In genomic region chr1:53262000-53262399, GRCh38 we compare ENCODE assay signal across 27 cellular contexts. TPM values are rescaled to one million over a fixed set of nuclear protein-coding genes. Genes with fewer than 3 reads are reported as not detected.
DNase-seq lines count a peak whose midpoint lies in the region; ATAC-seq, FAIRE-seq and TF ChIP-seq lines count a peak whose summit lies in the region.
"Had no signal": no experiment of that assay in that cellular context is flagged by ENCODE, and none has a peak within 500 bp of the region (broad histone marks: within the 10 kb centered on the region; RNA-seq: fewer than 3 reads in every experiment).

No MANE protein-coding gene starts in this region.

- no peak overlapping the region for H3K4me3 ChIP-seq in HepG2 (replicated peaks in 1 of 3; ENCODE audit: insufficient read depth in 1 of 3, low read depth in 2 of 3, low read length in 3 of 3)
- no peak overlapping the region for H3K4me3 ChIP-seq in right lobe of liver
- H3K4me3 ChIP-seq in MM.1S (ENCODE audit: low read length) = no peak overlapping the region
- no peak overlapping the region for H3K4me3 ChIP-seq in K562
- no peak overlapping the region for H3K4me3 ChIP-seq in spleen
- no peak overlapping the region for H3K4me3 ChIP-seq in esophagus squamous epithelium
- H3K4me3 ChIP-seq: BLaER1, GM12878 had no signal

- no peaks in the 10 kb centered on the region for H4K20me1 ChIP-seq in HepG2 (ENCODE audit: insufficient read depth, low read length)
- H4K20me1 ChIP-seq in MM.1S (ENCODE audit: insufficient read depth, low read length) = no peaks in the 10 kb centered on the region
- no peaks in the 10 kb centered on the region for H4K20me1 ChIP-seq in K562 (replicated peaks; ENCODE audit: control insufficient read depth, insufficient read depth, low read length)
- H4K20me1 ChIP-seq: BLaER1 had no signal

- H2AFZ ChIP-seq in HepG2 (ENCODE audit: low read length) (no peak overlapping the region), MM.1S (ENCODE audit: low read length) (no peak overlapping the region), K562 (ENCODE audit: low read depth, low read length) (no peak overlapping the region)

- H3K4me2 ChIP-seq in HepG2 (ENCODE audit: low read depth, low read length) (no peak overlapping the region), MM.1S (ENCODE audit: low read depth, low read length) (no peak overlapping the region), K562 (ENCODE audit: insufficient read depth, low read length) (no peak overlapping the region)
- H3K4me2 ChIP-seq: BLaER1 had no signal

- H3K27ac ChIP-seq in HepG2 (ENCODE audit: extremely low read length, insufficient read depth, low read length) (no peak overlapping the region), right lobe of liver (no peak overlapping the region), MM.1S (ENCODE audit: low read length) (peak overlapping the region; percentile 89; the same call in 1 of the 2 replicates), K562 (ENCODE audit: extremely low read depth, low read depth, low read length) (no peak overlapping the region), spleen (no peak overlapping the region), esophagus squamous epithelium (no peak overlapping the region)
- H3K27ac ChIP-seq: 22Rv1, BLaER1 had no signal

- no peaks in the 10 kb centered on the region for H3K9me2 ChIP-seq in MM.1S (replicated peaks; ENCODE audit: insufficient read depth, low read length)

- DNase-seq in HepG2 (ENCODE audit: low spot score) = no peak
- no peak for DNase-seq in right lobe of liver
- DNase-seq in MM.1S = no peak
- no peak for DNase-seq in K562 (ENCODE audit: extremely low read depth in 1 of 4, low spot score in 3 of 4)
- DNase-seq in spleen = peak; percentile 37
- no peak for DNase-seq in esophagus squamous epithelium (lab: John Stamatoyannopoulos, UW)
- DNase-seq in kidney glomerular epithelial cell (lab: John Stamatoyannopoulos, UW) = no peak
- DNase-seq: ACHN; BE2C; C1 segment of cervical spinal cord; CD4-positive, alpha-beta memory T cell; CD4-positive, CD25-positive, alpha-beta regulatory T cell; CD8-positive, alpha-beta memory T cell; COR-L47; DMS 273 treated with DMSO at 0.1 percent for 48 hours; DMS153; DMS53; DMS79; DND-41; EL; GDM1 had no signal

- peaks cover 24 to 74% of the 10 kb centered on the region in 2 experiments for H3K36me3 ChIP-seq in HepG2 (replicated peaks in 1 of 2; ENCODE audit: control insufficient read depth in 1 of 2, insufficient read depth in 2 of 2, low read length in 2 of 2)
- no peaks in the 10 kb centered on the region for H3K36me3 ChIP-seq in right lobe of liver
- peaks cover 6% of the 10 kb centered on the region; the same call in 1 of the 2 replicates for H3K36me3 ChIP-seq in MM.1S (replicated peaks; ENCODE audit: insufficient read depth, low read length)
- peaks cover 100% of the 10 kb centered on the region for H3K36me3 ChIP-seq in K562 (ENCODE audit: control insufficient read depth, insufficient read depth, low read length)
- H3K36me3 ChIP-seq in spleen = peaks cover 0 to 94% (median 16%) of the 10 kb centered on the region in 6 donors
- peaks cover 0 to 93% (median 19%) of the 10 kb centered on the region in 3 donors for H3K36me3 ChIP-seq in esophagus squamous epithelium

- H3K27me3 ChIP-seq in HepG2 (ENCODE audit: control insufficient read depth in 1 of 2, insufficient read depth in 2 of 2, low read length in 2 of 2) (no peaks in the 10 kb centered on the region), right lobe of liver (no peaks in the 10 kb centered on the region), MM.1S (replicated peaks; ENCODE audit: insufficient read depth, low read length) (no peaks in the 10 kb centered on the region), K562 (ENCODE audit: control insufficient read depth in 2 of 2, insufficient read depth in 2 of 2, low read length in 2 of 2) (no peaks in the 10 kb centered on the region), spleen (replicated peaks in 1 of 7) (no peaks in the 10 kb centered on the region), esophagus squamous epithelium (no peaks in the 10 kb centered on the region)
- H3K27me3 ChIP-seq: BE2C, BLaER1 had no signal

- H3K9me3 ChIP-seq in HepG2 (ENCODE audit: low read length) = no peaks in the 10 kb centered on the region
- no peaks in the 10 kb centered on the region for H3K9me3 ChIP-seq in right lobe of liver
- no peaks in the 10 kb centered on the region for H3K9me3 ChIP-seq in MM.1S (replicated peaks; ENCODE audit: insufficient read depth, low read length)
- no peaks in the 10 kb centered on the region for H3K9me3 ChIP-seq in K562 (replicated peaks; ENCODE audit: control insufficient read depth, insufficient read depth, low read depth, low read length)
- no peaks in the 10 kb centered on the region for H3K9me3 ChIP-seq in spleen
- no peaks in the 10 kb centered on the region for H3K9me3 ChIP-seq in esophagus squamous epithelium
- H3K9me3 ChIP-seq: BE2C, BLaER1 had no signal

- POLR2A ChIA-PET in HepG2 (lab: Yijun Ruan, JAX) = no interaction called here
- POLR2A ChIA-PET in K562 (lab: Yijun Ruan, JAX) = interaction anchor here (0.6 to 1.0 kb wide), 2 partner anchors 12 to 1433 kb away, joined by 3 read pairs; no protein-coding TSS in a partner anchor

- no peaks in the 10 kb centered on the region for H3K79me2 ChIP-seq in HepG2 (ENCODE audit: insufficient read depth, low read length)
- no peaks in the 10 kb centered on the region; the same call in 1 of the 2 replicates for H3K79me2 ChIP-seq in MM.1S (ENCODE audit: low read length)
- no peaks in the 10 kb centered on the region for H3K79me2 ChIP-seq in K562 (ENCODE audit: control insufficient read depth, insufficient read depth, low read length)

- peaks cover 27% of the 10 kb centered on the region for H3F3A ChIP-seq in MM.1S (ENCODE audit: insufficient read depth, low read length)

- H3K9me1 ChIP-seq in K562 (ENCODE audit: control insufficient read depth, insufficient read depth, low read length) = no peaks in the 10 kb centered on the region

- TF ChIP-seq RAD21 in HepG2 (CRISPR knock-in tag; IDR thresholded peaks at IDR 0.05) (no peak), K562 (CRISPR knock-in tag; conservative IDR thresholded peaks at IDR 0.05 in 1 of 2, IDR thresholded peaks at IDR 0.05 in 1 of 2) (no peak)

- H3K4me1 ChIP-seq in HepG2 (ENCODE audit: insufficient read depth, low read length) (no peaks in the 10 kb centered on the region), right lobe of liver (no peaks in the 10 kb centered on the region), MM.1S (ENCODE audit: low read length) (peaks cover 48% of the 10 kb centered on the region), K562 (replicated peaks in 1 of 2; ENCODE audit: control insufficient read depth in 2 of 2, insufficient read depth in 2 of 2, low read length in 2 of 2) (no peaks in the 10 kb centered on the region), spleen (no peaks in the 10 kb centered on the region), esophagus squamous epithelium (no peaks in the 10 kb centered on the region)
- H3K4me1 ChIP-seq: BE2C, BLaER1 had no signal

- CTCF ChIA-PET in HepG2 (lab: Yijun Ruan, JAX; ENCODE audit: low intra/inter-chr PET ratio, low total read pairs) (no interaction called here), K562 (lab: Yijun Ruan, JAX; ENCODE audit: low intra/inter-chr PET ratio) (no interaction called here)

- TF ChIP-seq EP300 in HepG2 (IDR thresholded peaks at IDR 0.05; ENCODE audit: low read depth in 2 of 2, low read length in 2 of 2) (no peak), HepG2 (CRISPR knock-in tag; IDR thresholded peaks at IDR 0.05; ENCODE audit: borderline replicate concordance) (no peak), K562 (IDR thresholded peaks at IDR 0.05; ENCODE audit: low read length) (no peak)

- BruUV-seq in HepG2 (replicated peaks; lab: Mats Ljungman, UMichigan) (no TSS peak), K562 (replicated peaks; lab: Mats Ljungman, UMichigan) (no TSS peak)

- WGBS in HepG2 (ENCODE audit: low lambda C conversion rate) = 100% methylated on average over 3 of the region's 3 CpGs
- no CpG with 5 or more reads among the region's 3 CpGs for WGBS in right lobe of liver (ENCODE audit: insufficient coverage, low coverage, low lambda C conversion rate, missing lambda C conversion rate)
- 97% methylated on average over 3 of the region's 3 CpGs for WGBS in K562 (ENCODE audit: insufficient coverage, low coverage, missing lambda C conversion rate)
- WGBS in spleen, 5 donors = 90 to 97% (median 95%) methylated on average over 2 to 3 of the region's 3 CpGs
- WGBS in esophagus squamous epithelium, 2 donors = 83 to 100% methylated on average over 1 of the region's 3 CpGs

- in situ Hi-C loops in HepG2 (cut with HindIII; ENCODE audit: extremely low pct_ligation_motif_present, low pct_unique_long_range_greater_than_20kb) (no loop called here), K562 (cut with MboI) (no loop called here)

- ATAC-seq in HepG2 = no peak
- ATAC-seq in right lobe of liver = no peak
- ATAC-seq in K562 = no peak
- no peak for ATAC-seq in HG03159 (IDR thresholded peaks at IDR 0.05; ENCODE audit: unreplicated experiment)
- ATAC-seq: GM12878 had no signal

- TF ChIP-seq POLR2A in HepG2 (IDR thresholded peaks at IDR 0.05; ENCODE audit: insufficient read depth in 1 of 2, low read depth in 2 of 2, low read length in 2 of 2) = no peak
- no peak for TF ChIP-seq POLR2A in right lobe of liver (IDR thresholded peaks at IDR 0.05)
- no peak for TF ChIP-seq POLR2A in K562 (conservative IDR thresholded peaks at IDR 0.05)
- TF ChIP-seq POLR2A in spleen (IDR thresholded peaks at IDR 0.05) = no peak
- no peak for TF ChIP-seq POLR2A in esophagus squamous epithelium (IDR thresholded peaks at IDR 0.05)

- no peak for FAIRE-seq in HepG2 (lab: Jason Lieb, UNC)
- no peak for FAIRE-seq in K562 (lab: Jason Lieb, UNC)
- FAIRE-seq: GM12878, GM12892, GM18507 had no signal

- intact Hi-C loops in HepG2 (cut with micrococcal nuclease; ENCODE audit: unreplicated experiment) (no loop called here), right lobe of liver (cut with DNase I) (no loop called here), K562 (cut with micrococcal nuclease) (no loop called here), spleen (cut with DNase I; ENCODE audit: low total_unique reads) (no loop called here), esophagus squamous epithelium (cut with DNase I) (no loop called here)

- H3K9ac ChIP-seq in HepG2 (ENCODE audit: insufficient read depth, low read depth, low read length) (no peak overlapping the region), MM.1S (ENCODE audit: low read length) (no peak overlapping the region), K562 (ENCODE audit: insufficient read depth in 1 of 2, low read depth in 2 of 2, low read length in 2 of 2) (no peak overlapping the region)
- H3K9ac ChIP-seq: BLaER1 had no signal

- TF ChIP-seq CTCF in HepG2 (CRISPR knock-in tag; IDR thresholded peaks at IDR 0.05) = no peak
- no peak for TF ChIP-seq CTCF in right lobe of liver (IDR thresholded peaks at IDR 0.05)
- TF ChIP-seq CTCF in MM.1S (IDR thresholded peaks at IDR 0.05; ENCODE audit: low read length) = no peak
- no peak for TF ChIP-seq CTCF in K562 (IDR thresholded peaks at IDR 0.05 in 2 of 3, conservative IDR thresholded peaks at IDR 0.05 in 1 of 3; ENCODE audit: insufficient read depth in 2 of 3, low read depth in 1 of 3, low read length in 3 of 3)
- TF ChIP-seq CTCF in spleen (IDR thresholded peaks at IDR 0.05 in 8 of 11, conservative IDR thresholded peaks at IDR 0.05 in 3 of 11) = no peak
- no peak for TF ChIP-seq CTCF in esophagus squamous epithelium (IDR thresholded peaks at IDR 0.05)

RNA-seq across cellular contexts. Expression of gene MAGOH, which starts 23.7 kb away (rescaled TPM):
- 87.0 and 145 TPM in 2 replicates for total RNA-seq in HepG2 (2016; rRNA removed; fragmentation: Illumina TruSeq; extraction: Trizol)
- total RNA-seq in HepG2 (2016; cell fraction: cytosol; rRNA removed; fragmentation: Illumina TruSeq; extraction: Trizol; ENCODE audit: low read depth) = 21.7 and 23.8 TPM in 2 replicates
- 94.7 and 147 TPM in 2 replicates for total RNA-seq in HepG2 (2016; cell fraction: insoluble cytoplasmic fraction; rRNA removed; fragmentation: Illumina TruSeq; extraction: Trizol)
- 19.6 and 26.4 TPM in 2 replicates for total RNA-seq in HepG2 (2016; cell fraction: membrane; rRNA removed; fragmentation: Illumina TruSeq; extraction: Trizol)
- 32.7 and 35.6 TPM in 2 replicates for total RNA-seq in HepG2 (2016; cell fraction: nucleus; rRNA removed; fragmentation: Illumina TruSeq; extraction: Trizol)
- 22.9 and 24.1 TPM in 2 replicates for polyA plus RNA-seq in HepG2 (2011; rRNA removed)
- polyA plus RNA-seq in HepG2 (2011; cell fraction: cytosol; rRNA removed) = 9.5 and 15.8 TPM in 2 replicates
- 3.3 and 4.0 TPM in 2 replicates for polyA plus RNA-seq in HepG2 (2011; cell fraction: nucleus; rRNA removed)
- 66.7 and 95.1 TPM in 2 replicates for polyA plus RNA-seq in HepG2 (2012)
- 15.7 and 17.3 TPM in 2 replicates for polyA plus RNA-seq in HepG2 (2016; cell fraction: cytosol; fragmentation: Illumina TruSeq; extraction: Trizol; ENCODE audit: low read depth)
- 201 and 238 TPM in 2 replicates for polyA plus RNA-seq in HepG2 (2016; cell fraction: insoluble cytoplasmic fraction; fragmentation: Illumina TruSeq; extraction: Trizol; ENCODE audit: low read depth)
- 18.7 and 19.6 TPM in 2 replicates for polyA plus RNA-seq in HepG2 (2016; cell fraction: membrane; fragmentation: Illumina TruSeq; extraction: Trizol; ENCODE audit: low read depth)
- 61.2 and 72.1 TPM in 2 replicates for polyA plus RNA-seq in HepG2 (2016; cell fraction: nucleus; fragmentation: Illumina TruSeq; extraction: Trizol; ENCODE audit: insufficient read depth, low read depth)
- polyA minus RNA-seq in HepG2 (2011; rRNA and poly(A)+ RNA removed; ENCODE audit: low replicate concordance) = 17.7 and 28.8 TPM in 2 replicates
- polyA minus RNA-seq in HepG2 (2011; cell fraction: cytosol; rRNA and poly(A)+ RNA removed) = 17.8 and 19.0 TPM in 2 replicates
- 16.9 and 22.7 TPM in 2 replicates for polyA minus RNA-seq in HepG2 (2011; cell fraction: nucleus; rRNA and poly(A)+ RNA removed)
- total RNA-seq in right lobe of liver = 10 to 100 TPM; 10.9 to 28.1 (median 19.4) TPM
- total RNA-seq in K562 (2011; cell fraction: chromatin; rRNA removed; ENCODE audit: low replicate concordance) = 10.5 and 25.2 TPM in 2 replicates
- total RNA-seq in K562 (2011; cell fraction: nucleolus; rRNA removed) = 13.8 and 15.3 TPM in 2 replicates
- total RNA-seq in K562 (2011; cell fraction: nucleoplasm; rRNA removed) = 23.0 and 35.0 TPM in 2 replicates
- total RNA-seq in K562 (2014; rRNA removed) = 106 and 125 TPM in 2 replicates
- 135 and 156 TPM in 2 replicates for total RNA-seq in K562 (2014; rRNA removed; fragmentation: Illumina TruSeq; extraction: Trizol)
- 134 and 152 TPM in 2 replicates for total RNA-seq in K562 (2015; rRNA removed; fragmentation: Illumina TruSeq; extraction: Trizol)
- 110 and 113 TPM in 2 replicates for total RNA-seq in K562 (2021)
- polyA plus RNA-seq in K562 (2011; rRNA removed) = 80.7 and 102 TPM in 2 replicates
- 10.7 and 38.1 TPM in 2 replicates for polyA plus RNA-seq in K562 (2011; cell fraction: cytosol; rRNA removed)
- polyA plus RNA-seq in K562 (2011; cell fraction: nucleus; rRNA removed) = 9.7 and 18.4 TPM in 2 replicates
- 79.1 and 298 TPM in 2 replicates for polyA plus RNA-seq in K562 (2012)
- 184 and 190 TPM in 2 replicates for polyA plus RNA-seq in K562 (2014; fragmentation: Illumina TruSeq; extraction: Trizol)
- 100 to 1,000 TPM; 132 to 342 TPM for polyA plus RNA-seq in K562 (2014; fragmentation: Nextera tagmentation; extraction: Ambion mirVana)
- polyA plus RNA-seq in K562 (2014; rRNA removed) = 243 and 263 TPM in 2 replicates
- polyA minus RNA-seq in K562 (2011; rRNA and poly(A)+ RNA removed) = 71.4 and 83.4 TPM in 2 replicates
- 29.5 and 30.9 TPM in 2 replicates for polyA minus RNA-seq in K562 (2011; cell fraction: cytosol; rRNA and poly(A)+ RNA removed)
- polyA minus RNA-seq in K562 (2011; cell fraction: nucleus; rRNA and poly(A)+ RNA removed) = 18.8 and 38.3 TPM in 2 replicates
- total RNA-seq in spleen = 10 to 100 TPM; 26.5 to 39.7 (median 34.1) TPM
- 100 to 1,000 TPM in 2 of 3 donors, 10 to 100 TPM in 1; 83.9 to 105 (median 104) TPM for polyA plus RNA-seq in spleen
- 10 to 100 TPM; 27.6 to 52.7 (median 41.8) TPM for total RNA-seq in esophagus squamous epithelium

RNA-seq across cellular contexts. Expression of gene CZIB, which starts 41.6 kb away (rescaled TPM):
- total RNA-seq in HepG2 (2016; rRNA removed; fragmentation: Illumina TruSeq; extraction: Trizol) (49.2 and 51.4 TPM in 2 replicates), right lobe of liver (10 to 100 TPM; 20.6 to 28.8 (median 24.2) TPM), K562 (2014; rRNA removed) (55.4 and 65.5 TPM in 2 replicates), K562 (2014; rRNA removed; fragmentation: Illumina TruSeq; extraction: Trizol) (58.2 and 65.8 TPM in 2 replicates), K562 (2015; rRNA removed; fragmentation: Illumina TruSeq; extraction: Trizol) (61.8 and 66.8 TPM in 2 replicates), K562 (2021) (52.6 and 55.7 TPM in 2 replicates), spleen (10 to 100 TPM; 35.3 to 49.9 (median 45.2) TPM), esophagus squamous epithelium (10 to 100 TPM; 18.7 to 42.9 (median 26.0) TPM)
- total RNA-seq in HepG2 (2016; cell fraction: cytosol; rRNA removed; fragmentation: Illumina TruSeq; extraction: Trizol; ENCODE audit: low read depth) = 16.0 and 17.6 TPM in 2 replicates
- 47.8 and 54.5 TPM in 2 replicates for total RNA-seq in HepG2 (2016; cell fraction: insoluble cytoplasmic fraction; rRNA removed; fragmentation: Illumina TruSeq; extraction: Trizol)
- 20.0 and 23.7 TPM in 2 replicates for total RNA-seq in HepG2 (2016; cell fraction: membrane; rRNA removed; fragmentation: Illumina TruSeq; extraction: Trizol)
- 41.6 and 41.7 TPM in 2 replicates for total RNA-seq in HepG2 (2016; cell fraction: nucleus; rRNA removed; fragmentation: Illumina TruSeq; extraction: Trizol)
- polyA plus RNA-seq in HepG2 (2011; rRNA removed) (64.8 and 67.0 TPM in 2 replicates), K562 (2011; rRNA removed) (105 and 109 TPM in 2 replicates), K562 (2014; fragmentation: Illumina TruSeq; extraction: Trizol) (65.5 and 80.0 TPM in 2 replicates), K562 (2014; fragmentation: Nextera tagmentation; extraction: Ambion mirVana) (100 to 1,000 TPM in 1 of 2 experiments, 10 to 100 TPM in 1; 97.4 to 111 TPM), K562 (2014; rRNA removed) (85.3 and 86.9 TPM in 2 replicates), spleen (10 to 100 TPM; 63.7 to 71.8 (median 71.7) TPM)
- 40.5 and 42.1 TPM in 2 replicates for polyA plus RNA-seq in HepG2 (2011; cell fraction: cytosol; rRNA removed)
- polyA plus RNA-seq in HepG2 (2011; cell fraction: nucleus; rRNA removed) = 98.1 and 112 TPM in 2 replicates
- 46.9 and 52.9 TPM in 2 replicates for polyA plus RNA-seq in HepG2 (2012)
- 15.2 and 15.7 TPM in 2 replicates for polyA plus RNA-seq in HepG2 (2016; cell fraction: cytosol; fragmentation: Illumina TruSeq; extraction: Trizol; ENCODE audit: low read depth)
- polyA plus RNA-seq in HepG2 (2016; cell fraction: insoluble cytoplasmic fraction; fragmentation: Illumina TruSeq; extraction: Trizol; ENCODE audit: low read depth) = 55.4 and 56.2 TPM in 2 replicates
- polyA plus RNA-seq in HepG2 (2016; cell fraction: membrane; fragmentation: Illumina TruSeq; extraction: Trizol; ENCODE audit: low read depth) = 20.1 and 20.5 TPM in 2 replicates
- 62.6 and 73.5 TPM in 2 replicates for polyA plus RNA-seq in HepG2 (2016; cell fraction: nucleus; fragmentation: Illumina TruSeq; extraction: Trizol; ENCODE audit: insufficient read depth, low read depth)
- polyA minus RNA-seq in HepG2 (2011; rRNA and poly(A)+ RNA removed; ENCODE audit: low replicate concordance) = 24.9 and 31.3 TPM in 2 replicates
- polyA minus RNA-seq in HepG2 (2011; cell fraction: cytosol; rRNA and poly(A)+ RNA removed) = 10.3 and 10.7 TPM in 2 replicates
- polyA minus RNA-seq in HepG2 (2011; cell fraction: nucleus; rRNA and poly(A)+ RNA removed) = 88.7 and 93.7 TPM in 2 replicates
- total RNA-seq in K562 (2011; cell fraction: chromatin; rRNA removed; ENCODE audit: low replicate concordance) = 115 and 117 TPM in 2 replicates
- total RNA-seq in K562 (2011; cell fraction: nucleolus; rRNA removed) = 97.5 and 125 TPM in 2 replicates
- 131 and 159 TPM in 2 replicates for total RNA-seq in K562 (2011; cell fraction: nucleoplasm; rRNA removed)
- 54.1 and 73.4 TPM in 2 replicates for polyA plus RNA-seq in K562 (2011; cell fraction: cytosol; rRNA removed)
- polyA plus RNA-seq in K562 (2011; cell fraction: nucleus; rRNA removed) = 152 and 181 TPM in 2 replicates
- polyA plus RNA-seq in K562 (2012) = 68.4 and 82.2 TPM in 2 replicates
- 41.9 and 56.1 TPM in 2 replicates for polyA minus RNA-seq in K562 (2011; rRNA and poly(A)+ RNA removed)
- 14.5 and 18.0 TPM in 2 replicates for polyA minus RNA-seq in K562 (2011; cell fraction: cytosol; rRNA and poly(A)+ RNA removed)
- polyA minus RNA-seq in K562 (2011; cell fraction: nucleus; rRNA and poly(A)+ RNA removed) = 71.4 and 143 TPM in 2 replicates

Comparison
In these comparisons a context has a peak if more than half of its experiments do, and no peak if none do; other contexts are left out.
1. Of the 241 proteins assayed by ChIP-seq in both HepG2 and K562: peak only in HepG2: MAFF and MAFK; only in K562: MAFG; in both: none; in neither: 238.